Comparison of ENCODE assay signal across 20 cellular contexts in genomic region chr1:24127801-24128363, GRCh38. TPM values are rescaled to one million over a fixed set of nuclear protein-coding genes. Genes with fewer than 3 reads are reported as not detected.
A peak's percentile ranks its signal among the peaks of the same experiment; 100 is the strongest.
DNase-seq lines count a peak whose midpoint lies in the region; ATAC-seq and TF ChIP-seq lines count a peak whose summit lies in the region.
"Had no signal": no experiment of that assay in that cellular context is flagged by ENCODE, and none has a peak within 500 bp of the region (broad histone marks: within the 10 kb centered on the region; RNA-seq: fewer than 3 reads in every experiment).

No MANE protein-coding gene starts in this region.

- no peak for ATAC-seq in omental fat pad (ENCODE audit: low FRiP score)
- ATAC-seq in HG03520 (IDR thresholded peaks at IDR 0.05; ENCODE audit: unreplicated experiment) = no peak
- no peak for ATAC-seq in GM21825 (IDR thresholded peaks at IDR 0.05; ENCODE audit: unreplicated experiment)

- H3K27ac ChIP-seq in C4-2B = peak overlapping the region; percentile 41
- H3K27ac ChIP-seq: BLaER1, PC-9, SJSA1 had no signal

- DNase-seq in islet precursor cell = peak; percentile 44
- peak; percentile 53 for DNase-seq in posterior vena cava (ENCODE audit: low spot score)
- no peak for DNase-seq in omental fat pad (ENCODE audit: low spot score)
- DNase-seq: CD4-positive, alpha-beta T cell; KBM-7; MG63; NCI-H1105 treated with DMSO at 0.1 percent for 48 hours; NCI-H1930; NCI-H446 treated with DMSO at 0.1 percent for 48 hours; NCI-H526 treated with DMSO at 0.1 percent for 48 hours; PC-9; Right ventricle myocardium superior had no signal

- intact Hi-C loops in posterior vena cava (cut with DNase I) = no loop called here

- TF ChIP-seq EP300 in Ishikawa (IDR thresholded peaks at IDR 0.05; ENCODE audit: borderline replicate concordance) = no peak

- no peak for TF ChIP-seq RAD21 in Ishikawa (IDR thresholded peaks at IDR 0.05; ENCODE audit: low read depth)

- no peak for TF ChIP-seq CTCF in C4-2B (conservative IDR thresholded peaks at IDR 0.05)
- no peak for TF ChIP-seq CTCF in omental fat pad (IDR thresholded peaks at IDR 0.05)

TF ChIP-seq in Ishikawa, 13 proteins besides CTCF, POLR2A, EP300 and RAD21:
- peak; percentile 56 for TF ChIP-seq REST (IDR thresholded peaks at IDR 0.05; ENCODE audit: low read depth)
- TF ChIP-seq FOXM1 (IDR thresholded peaks at IDR 0.05; ENCODE audit: borderline replicate concordance, low read depth) = no peak

RNA-seq across cellular contexts. Expression of gene IL22RA1, which starts 15.1 kb away (rescaled TPM):
- total RNA-seq in posterior vena cava = under 1 TPM in 1 of 2 donors, not detected in 1; 0.10 TPM
- total RNA-seq in omental fat pad = 1 to 10 TPM in 1 of 4 donors, under 1 TPM in 3; 0.12 to 1.2 (median 0.39) TPM
- total RNA-seq: CD4-positive, alpha-beta T cell; LHCN-M2 had no signal

RNA-seq across cellular contexts. Expression of gene MYOM3, which starts 15.9 kb away (rescaled TPM):
- 1 to 10 TPM in 1 of 2 donors, under 1 TPM in 1; 0.83 to 1.2 TPM for total RNA-seq in posterior vena cava
- total RNA-seq in omental fat pad = under 1 TPM; 0.13 to 0.79 (median 0.32) TPM
- total RNA-seq: CD4-positive, alpha-beta T cell; LHCN-M2 had no signal

RNA-seq across cellular contexts. Expression of gene IFNLR1, which starts 59.2 kb away (rescaled TPM):
- total RNA-seq in posterior vena cava (under 1 TPM; 0.43 to 0.51 TPM), omental fat pad (1 to 10 TPM in 3 of 4 donors, not detected in 1; 1.1 to 4.6 (median 1.8) TPM)
- total RNA-seq: HT1080, LHCN-M2, SJSA1 had no signal
